In genomic region chr1:244158039-244158438, GRCh38 we compare ENCODE assay signal across 8 cellular contexts.
"Had no signal": no experiment of that assay in that cellular context is flagged by ENCODE, and none has a peak within 500 bp of the region (broad histone marks: within the 10 kb centered on the region; RNA-seq: fewer than 3 reads in every experiment).

No MANE protein-coding gene starts in this region.

- ATAC-seq: GM12878 had no signal

- H3K4me3 ChIP-seq: GM12878 had no signal

- FAIRE-seq: G401.6, GM12878, GM12891, GM12892, GM18507, GM19239 had no signal

- DNase-seq: GDM1, GF-D8 had no signal
